ENCODE assay signal across 8 cellular contexts in the genomic region with DNA sequence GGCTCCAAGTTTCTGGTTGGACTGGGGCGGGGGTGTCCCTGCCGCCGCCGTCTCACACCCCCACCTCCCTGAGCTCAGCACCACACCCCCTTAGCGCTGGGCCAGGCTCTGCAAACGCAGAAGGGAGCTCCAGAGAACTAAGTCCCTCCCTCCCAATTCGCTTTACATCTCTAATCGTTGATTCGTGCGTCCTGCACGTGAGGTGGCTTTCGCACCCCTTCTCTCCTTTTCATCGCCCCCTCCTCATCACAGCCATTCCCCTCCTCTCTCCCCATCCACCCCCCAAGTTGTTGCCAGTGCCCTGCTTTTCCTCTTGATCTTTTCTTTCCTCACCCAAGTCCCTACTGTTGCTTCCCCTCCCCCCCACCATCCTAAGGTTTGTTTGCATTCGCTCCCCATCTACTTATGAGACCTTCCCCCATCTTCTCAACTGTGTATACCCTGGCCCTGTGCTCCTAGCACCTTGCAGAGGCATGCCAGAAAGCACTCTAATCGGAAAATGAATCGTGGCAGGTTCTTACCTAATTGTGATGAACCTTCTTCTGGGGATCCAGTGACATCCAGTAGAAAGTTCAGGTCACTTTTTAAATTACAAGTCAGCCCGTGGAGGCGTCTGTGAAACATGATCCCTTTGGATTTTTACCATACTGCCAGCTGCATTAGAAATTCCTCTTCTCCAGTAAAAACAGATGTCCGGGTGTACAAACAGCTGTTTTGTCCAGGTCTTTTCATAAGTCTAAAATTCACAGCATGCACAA.
DNase-seq lines count a peak whose midpoint lies in the region; ATAC-seq and TF ChIP-seq lines count a peak whose summit lies in the region.

No MANE protein-coding gene starts in this region.

- TF ChIP-seq CTCF in GM12875 (IDR thresholded peaks at IDR 0.05; ENCODE audit: borderline replicate concordance, insufficient read depth, low read depth, low read length) = no peak

- H3K9ac ChIP-seq in adipocyte (ENCODE audit: low read length) = peak overlapping the region; percentile 72
- peak overlapping the region; percentile 63 for H3K9ac ChIP-seq in iPS-15b (ENCODE audit: low read depth, low read length)

- H3K27me3 ChIP-seq in adipocyte (replicated peaks; ENCODE audit: control insufficient read depth, insufficient read depth, low read length) (no peaks in the 10 kb centered on the region), iPS-15b (ENCODE audit: control insufficient read depth, insufficient read depth, low read length) (no peaks in the 10 kb centered on the region)

- H3K4me1 ChIP-seq in adipocyte (ENCODE audit: control insufficient read depth, insufficient read depth, low read length) (peaks cover 26% of the 10 kb centered on the region), iPS-15b (ENCODE audit: control insufficient read depth, insufficient read depth, low read length) (peaks cover 5% of the 10 kb centered on the region)

- peak; percentile 24 for DNase-seq in 8988T
- DNase-seq in NCI-H2107 (lab: John Stamatoyannopoulos, UW) = peak; percentile 83
- DNase-seq in adipocyte (ENCODE audit: low read depth) = peak; percentile 91
- peak; percentile 59 for DNase-seq in smooth muscle cell of the brain vasculature (ENCODE audit: low read depth, low spot score)
- DNase-seq in central memory CD4-positive, alpha-beta T cell = no peak

- H3K4me3 ChIP-seq in GM12875 (ENCODE audit: low read depth, low read length) (peak overlapping the region; percentile 83), adipocyte (ENCODE audit: low read length) (peak overlapping the region; percentile 80), iPS-15b (ENCODE audit: low read depth, low read length) (peak overlapping the region; percentile 43)

- H3K9me3 ChIP-seq in adipocyte (ENCODE audit: control insufficient read depth, low read length) (no peaks in the 10 kb centered on the region), iPS-15b (ENCODE audit: control insufficient read depth, insufficient read depth, low read length) (no peaks in the 10 kb centered on the region)

- no peaks in the 10 kb centered on the region for H3K36me3 ChIP-seq in adipocyte (ENCODE audit: control insufficient read depth, insufficient read depth, low read length, severe bottlenecking)
- no peaks in the 10 kb centered on the region for H3K36me3 ChIP-seq in iPS-15b (ENCODE audit: control insufficient read depth, insufficient read depth, low read length)

- no peak for ATAC-seq in GM19395 (IDR thresholded peaks at IDR 0.05; ENCODE audit: unreplicated experiment)
